Comparison of ENCODE assay signal across 1 cellular context in genomic region chr14:87992349-87992719, GRCh38.
TF ChIP-seq lines count a peak whose summit lies in the region.

No MANE protein-coding gene starts in this region.

TF ChIP-seq in H1, 55 proteins besides CTCF, POLR2A, EP300 and RAD21 (continued from another document):
- no peak for TF ChIP-seq CTBP2 (IDR thresholded peaks at IDR 0.05; ENCODE audit: borderline replicate concordance, insufficient read depth, insufficient read length, low read length)
